ENCODE assay signal across 2 cellular contexts in the genomic region with DNA sequence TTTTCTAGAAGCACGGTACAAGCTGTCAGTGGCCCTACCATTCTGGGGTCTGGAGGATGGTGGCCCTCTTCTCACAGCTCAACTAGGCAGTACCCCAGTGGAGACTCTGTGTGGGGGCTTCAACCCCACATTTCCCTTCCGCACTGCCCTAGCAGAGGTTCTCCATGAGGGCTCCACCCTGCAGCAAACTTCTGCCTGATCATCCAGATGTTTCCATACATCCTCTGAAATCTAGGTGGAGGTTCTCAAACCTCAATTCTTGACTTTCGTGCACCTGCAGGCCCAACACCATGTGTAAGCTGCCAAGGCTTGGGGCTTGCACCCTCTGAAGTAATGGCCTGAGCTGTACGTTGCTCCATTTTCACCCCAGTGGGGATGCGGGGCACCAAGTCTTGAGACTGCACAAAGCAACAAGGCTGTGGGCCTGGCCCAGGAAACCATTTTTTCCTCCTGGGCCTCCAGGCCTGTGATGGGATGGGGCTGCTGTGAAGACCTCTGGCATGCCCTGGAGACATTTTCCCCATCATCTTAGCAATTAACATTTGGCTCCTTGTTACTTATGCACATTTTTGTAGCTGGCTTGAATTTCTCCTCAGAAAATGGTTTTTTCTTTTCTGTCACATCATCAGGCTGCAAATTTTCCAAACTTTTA.
A peak's percentile ranks its signal among the peaks of the same experiment; 100 is the strongest.
TF ChIP-seq lines count a peak whose summit lies in the region.

No MANE protein-coding gene starts in this region.

TF ChIP-seq in K562, 482 proteins besides CTCF, POLR2A, EP300 and RAD21:
- peak; percentile 89 for TF ChIP-seq ZFP36 (IDR thresholded peaks at IDR 0.05; ENCODE audit: low read depth, low read length, partially characterized antibody)
- peak; percentile 80 for TF ChIP-seq TRIM28 (IDR thresholded peaks at IDR 0.05)
- TF ChIP-seq, protein P1, sequence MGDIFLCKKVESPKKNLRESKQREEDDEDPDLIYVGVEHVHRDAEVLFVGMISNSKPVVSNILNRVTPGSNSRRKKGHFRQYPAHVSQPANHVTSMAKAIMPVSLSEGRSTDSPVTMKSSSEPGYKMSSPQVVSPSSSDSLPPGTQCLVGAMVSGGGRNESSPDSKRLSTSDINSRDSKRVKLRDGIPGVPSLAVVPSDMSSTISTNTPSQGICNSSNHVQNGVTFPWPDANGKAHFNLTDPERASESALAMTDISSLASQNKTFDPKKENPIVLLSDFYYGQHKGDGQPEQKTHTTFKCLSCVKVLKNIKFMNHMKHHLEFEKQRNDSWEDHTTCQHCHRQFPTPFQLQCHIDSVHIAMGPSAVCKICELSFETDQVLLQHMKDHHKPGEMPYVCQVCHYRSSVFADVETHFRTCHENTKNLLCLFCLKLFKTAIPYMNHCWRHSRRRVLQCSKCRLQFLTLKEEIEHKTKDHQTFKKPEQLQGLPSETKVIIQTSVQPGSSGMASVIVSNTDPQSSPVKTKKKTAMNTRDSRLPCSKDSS (IDR thresholded peaks at IDR 0.05; ENCODE audit: low read depth, partially characterized antibody), result peak; percentile 83
- peak; percentile 63; the same call in 1 of the 2 replicates for TF ChIP-seq CBX1 (IDR thresholded peaks at IDR 0.05; ENCODE audit: low read depth)
- peak; percentile 69; the same call in 1 of the 2 replicates for TF ChIP-seq CBX5 (IDR thresholded peaks at IDR 0.05; ENCODE audit: borderline replicate concordance, low read depth)
- peak in 1 of 2 experiments; percentile 73; a peak in 2 of 3 replicates for TF ChIP-seq CBX3 (IDR thresholded peaks at IDR 0.05; ENCODE audit: borderline replicate concordance in 1 of 2, low read length in 2 of 2)
- peak; percentile 18; the same call in 1 of the 2 replicates for TF ChIP-seq XRCC3 (IDR thresholded peaks at IDR 0.05)
- TF ChIP-seq TRIM24 (IDR thresholded peaks at IDR 0.05), result 0 out of 4 replicates have a peak, but pooled peaks of 1 of the 2 experiments have one; percentile 13
- TF ChIP-seq, protein P2, sequence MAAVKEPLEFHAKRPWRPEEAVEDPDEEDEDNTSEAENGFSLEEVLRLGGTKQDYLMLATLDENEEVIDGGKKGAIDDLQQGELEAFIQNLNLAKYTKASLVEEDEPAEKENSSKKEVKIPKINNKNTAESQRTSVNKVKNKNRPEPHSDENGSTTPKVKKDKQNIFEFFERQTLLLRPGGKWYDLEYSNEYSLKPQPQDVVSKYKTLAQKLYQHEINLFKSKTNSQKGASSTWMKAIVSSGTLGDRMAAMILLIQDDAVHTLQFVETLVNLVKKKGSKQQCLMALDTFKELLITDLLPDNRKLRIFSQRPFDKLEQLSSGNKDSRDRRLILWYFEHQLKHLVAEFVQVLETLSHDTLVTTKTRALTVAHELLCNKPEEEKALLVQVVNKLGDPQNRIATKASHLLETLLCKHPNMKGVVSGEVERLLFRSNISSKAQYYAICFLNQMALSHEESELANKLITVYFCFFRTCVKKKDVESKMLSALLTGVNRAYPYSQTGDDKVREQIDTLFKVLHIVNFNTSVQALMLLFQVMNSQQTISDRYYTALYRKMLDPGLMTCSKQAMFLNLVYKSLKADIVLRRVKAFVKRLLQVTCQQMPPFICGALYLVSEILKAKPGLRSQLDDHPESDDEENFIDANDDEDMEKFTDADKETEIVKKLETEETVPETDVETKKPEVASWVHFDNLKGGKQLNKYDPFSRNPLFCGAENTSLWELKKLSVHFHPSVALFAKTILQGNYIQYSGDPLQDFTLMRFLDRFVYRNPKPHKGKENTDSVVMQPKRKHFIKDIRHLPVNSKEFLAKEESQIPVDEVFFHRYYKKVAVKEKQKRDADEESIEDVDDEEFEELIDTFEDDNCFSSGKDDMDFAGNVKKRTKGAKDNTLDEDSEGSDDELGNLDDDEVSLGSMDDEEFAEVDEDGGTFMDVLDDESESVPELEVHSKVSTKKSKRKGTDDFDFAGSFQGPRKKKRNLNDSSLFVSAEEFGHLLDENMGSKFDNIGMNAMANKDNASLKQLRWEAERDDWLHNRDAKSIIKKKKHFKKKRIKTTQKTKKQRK (IDR thresholded peaks at IDR 0.05; ENCODE audit: borderline replicate concordance, low read depth, low read length), result peak; percentile 82

TF ChIP-seq in HepG2, 621 proteins besides CTCF, POLR2A, EP300 and RAD21:
- TF ChIP-seq ZFP36 (IDR thresholded peaks at IDR 0.05; ENCODE audit: borderline replicate concordance, low read depth, low read length, partially characterized antibody), result peak; percentile 81
